1 cellular context compared by ENCODE assay signal in genomic region chr2:218398437-218399390, GRCh38.
TF ChIP-seq lines count a peak whose summit lies in the region.

No MANE protein-coding gene starts in this region.

TF ChIP-seq in HepG2, 621 proteins besides CTCF, POLR2A, EP300 and RAD21 (continued from another document and continues in another):
- TF ChIP-seq ZNF501 (CRISPR knock-in tag; IDR thresholded peaks at IDR 0.05) (no peak; the same call in 1 of the 2 replicates), SRF (IDR thresholded peaks at IDR 0.05; ENCODE audit: low read depth, low read length) (no peak), ZC3H13 (CRISPR knock-in tag; IDR thresholded peaks at IDR 0.05) (peak; percentile 95), KLF13 (CRISPR knock-in tag; IDR thresholded peaks at IDR 0.05) (no peak), SMAD9 (CRISPR knock-in tag; IDR thresholded peaks at IDR 0.05) (no peak; the same call in 1 of the 2 replicates), MED13 (CRISPR knock-in tag; IDR thresholded peaks at IDR 0.05) (no peak), IRF2 (CRISPR knock-in tag; IDR thresholded peaks at IDR 0.05) (no peak), ZNF441 (CRISPR knock-in tag; IDR thresholded peaks at IDR 0.05; ENCODE audit: borderline replicate concordance) (no peak), ZNF446 (CRISPR knock-in tag; IDR thresholded peaks at IDR 0.05) (no peak), GLMP (CRISPR knock-in tag; IDR thresholded peaks at IDR 0.05; ENCODE audit: borderline replicate concordance) (no peak), ZNF432 (CRISPR knock-in tag; IDR thresholded peaks at IDR 0.05; ENCODE audit: borderline replicate concordance) (no peak; the same call in none of the 2 replicates), ZNF513 (CRISPR knock-in tag; conservative IDR thresholded peaks at IDR 0.05) (no peak), ZNF562 (CRISPR knock-in tag; IDR thresholded peaks at IDR 0.05; ENCODE audit: borderline replicate concordance) (no peak), RBM22 (optimal IDR thresholded peaks at IDR 0.05; ENCODE audit: low read length) (peak; percentile 74), ZNF343 (CRISPR knock-in tag; IDR thresholded peaks at IDR 0.05) (no peak), ZNF589 (CRISPR knock-in tag; conservative IDR thresholded peaks at IDR 0.05) (peak; percentile 14; the same call in 1 of the 2 replicates), PHF21A (CRISPR knock-in tag; IDR thresholded peaks at IDR 0.05) (no peak; the same call in 1 of the 2 replicates), SAP130 (CRISPR knock-in tag; IDR thresholded peaks at IDR 0.05; ENCODE audit: low read depth) (0 out of 2 replicates have a peak, but pooled peaks have one; percentile 11), SNRNP70 (IDR thresholded peaks at IDR 0.05; ENCODE audit: low read depth, low read length) (no peak), KDM3A (CRISPR knock-in tag; IDR thresholded peaks at IDR 0.05; ENCODE audit: low read depth) (peak; percentile 23; the same call in 1 of the 2 replicates), ZNF564 (CRISPR knock-in tag; IDR thresholded peaks at IDR 0.05) (peak; percentile 38), MTA3 (CRISPR knock-in tag; IDR thresholded peaks at IDR 0.05) (no peak), ZFP82 (CRISPR knock-in tag; IDR thresholded peaks at IDR 0.05; ENCODE audit: borderline replicate concordance) (peak; percentile 98), ZNF160 (CRISPR knock-in tag; IDR thresholded peaks at IDR 0.05) (no peak; the same call in 1 of the 2 replicates), NR2F2 (IDR thresholded peaks at IDR 0.05; ENCODE audit: borderline replicate concordance, low read depth) (no peak), ZSCAN29 (CRISPR knock-in tag; conservative IDR thresholded peaks at IDR 0.05) (no peak), MATR3 (CRISPR knock-in tag; IDR thresholded peaks at IDR 0.05) (no peak), ZNF839 (CRISPR knock-in tag; IDR thresholded peaks at IDR 0.05; ENCODE audit: borderline replicate concordance) (no peak), YEATS2 (CRISPR knock-in tag; IDR thresholded peaks at IDR 0.05; ENCODE audit: borderline replicate concordance) (no peak), SRSF9 (IDR thresholded peaks at IDR 0.05; ENCODE audit: borderline replicate concordance, insufficient read depth, low read depth, low read length, poor library complexity, severe bottlenecking) (no peak), PCBP2 (optimal IDR thresholded peaks at IDR 0.05; ENCODE audit: low read depth, low read length, poor library complexity, severe bottlenecking) (no peak), PITX1 (CRISPR knock-in tag; IDR thresholded peaks at IDR 0.05) (peak; percentile 51; the same call in 1 of the 2 replicates), SKI (IDR thresholded peaks at IDR 0.05; ENCODE audit: partially characterized antibody) (peak; percentile 4), ZMYM4 (CRISPR knock-in tag; IDR thresholded peaks at IDR 0.05) (peak; percentile 33), ZNF761 (CRISPR knock-in tag; conservative IDR thresholded peaks at IDR 0.05) (0 out of 2 replicates have a peak, but pooled peaks have one; percentile 8), CHD2 (IDR thresholded peaks at IDR 0.05; ENCODE audit: low read depth, low read length) (no peak), ARHGAP35 (CRISPR knock-in tag; IDR thresholded peaks at IDR 0.05; ENCODE audit: borderline replicate concordance) (peak; percentile 60; the same call in 1 of the 2 replicates), FOXA3 (CRISPR knock-in tag; IDR thresholded peaks at IDR 0.05) (no peak), MYC (CRISPR knock-in tag; IDR thresholded peaks at IDR 0.05; ENCODE audit: borderline replicate concordance) (no peak; the same call in 1 of the 2 replicates), ZBTB21 (CRISPR knock-in tag; IDR thresholded peaks at IDR 0.05) (no peak), ZNF17 (CRISPR knock-in tag; IDR thresholded peaks at IDR 0.05) (0 out of 2 replicates have a peak, but pooled peaks have one; percentile 36), FUBP1 (CRISPR knock-in tag; IDR thresholded peaks at IDR 0.05; ENCODE audit: borderline replicate concordance) (no peak), CREBL2 (CRISPR knock-in tag; IDR thresholded peaks at IDR 0.05; ENCODE audit: borderline replicate concordance) (no peak), ZFAT (CRISPR knock-in tag; conservative IDR thresholded peaks at IDR 0.05) (no peak; the same call in 1 of the 2 replicates), CBX2 (IDR thresholded peaks at IDR 0.05; ENCODE audit: low read depth, low read length) (no peak), CBX2 (CRISPR knock-in tag; IDR thresholded peaks at IDR 0.05; ENCODE audit: low read depth) (no peak), ZNF550 (CRISPR knock-in tag; IDR thresholded peaks at IDR 0.05; ENCODE audit: borderline replicate concordance) (no peak), GZF1 (CRISPR knock-in tag; IDR thresholded peaks at IDR 0.05) (no peak), HNRNPH1 (optimal IDR thresholded peaks at IDR 0.05; ENCODE audit: low read depth, low read length) (no peak), ZNF710 (CRISPR knock-in tag; IDR thresholded peaks at IDR 0.05; ENCODE audit: borderline replicate concordance) (peak; percentile 4; the same call in 1 of the 2 replicates), BRD4 (CRISPR knock-in tag; IDR thresholded peaks at IDR 0.05) (no peak; the same call in 1 of the 2 replicates), KAT2B (IDR thresholded peaks at IDR 0.05; ENCODE audit: borderline replicate concordance, low read depth, low read length) (no peak)
- TF ChIP-seq, protein P1, sequence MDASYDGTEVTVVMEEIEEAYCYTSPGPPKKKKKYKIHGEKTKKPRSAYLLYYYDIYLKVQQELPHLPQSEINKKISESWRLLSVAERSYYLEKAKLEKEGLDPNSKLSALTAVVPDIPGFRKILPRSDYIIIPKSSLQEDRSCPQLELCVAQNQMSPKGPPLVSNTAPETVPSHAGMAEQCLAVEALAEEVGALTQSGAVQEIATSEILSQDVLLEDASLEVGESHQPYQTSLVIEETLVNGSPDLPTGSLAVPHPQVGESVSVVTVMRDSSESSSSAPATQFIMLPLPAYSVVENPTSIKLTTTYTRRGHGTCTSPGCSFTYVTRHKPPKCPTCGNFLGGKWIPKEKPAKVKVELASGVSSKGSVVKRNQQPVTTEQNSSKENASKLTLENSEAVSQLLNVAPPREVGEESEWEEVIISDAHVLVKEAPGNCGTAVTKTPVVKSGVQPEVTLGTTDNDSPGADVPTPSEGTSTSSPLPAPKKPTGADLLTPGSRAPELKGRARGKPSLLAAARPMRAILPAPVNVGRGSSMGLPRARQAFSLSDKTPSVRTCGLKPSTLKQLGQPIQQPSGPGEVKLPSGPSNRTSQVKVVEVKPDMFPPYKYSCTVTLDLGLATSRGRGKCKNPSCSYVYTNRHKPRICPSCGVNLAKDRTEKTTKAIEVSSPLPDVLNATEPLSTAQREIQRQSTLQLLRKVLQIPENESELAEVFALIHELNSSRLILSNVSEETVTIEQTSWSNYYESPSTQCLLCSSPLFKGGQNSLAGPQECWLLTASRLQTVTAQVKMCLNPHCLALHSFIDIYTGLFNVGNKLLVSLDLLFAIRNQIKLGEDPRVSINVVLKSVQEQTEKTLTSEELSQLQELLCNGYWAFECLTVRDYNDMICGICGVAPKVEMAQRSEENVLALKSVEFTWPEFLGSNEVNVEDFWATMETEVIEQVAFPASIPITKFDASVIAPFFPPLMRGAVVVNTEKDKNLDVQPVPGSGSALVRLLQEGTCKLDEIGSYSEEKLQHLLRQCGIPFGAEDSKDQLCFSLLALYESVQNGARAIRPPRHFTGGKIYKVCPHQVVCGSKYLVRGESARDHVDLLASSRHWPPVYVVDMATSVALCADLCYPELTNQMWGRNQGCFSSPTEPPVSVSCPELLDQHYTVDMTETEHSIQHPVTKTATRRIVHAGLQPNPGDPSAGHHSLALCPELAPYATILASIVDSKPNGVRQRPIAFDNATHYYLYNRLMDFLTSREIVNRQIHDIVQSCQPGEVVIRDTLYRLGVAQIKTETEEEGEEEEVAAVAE (CRISPR knock-in tag; IDR thresholded peaks at IDR 0.05; ENCODE audit: borderline replicate concordance), result no peak
- TF ChIP-seq, protein P2, sequence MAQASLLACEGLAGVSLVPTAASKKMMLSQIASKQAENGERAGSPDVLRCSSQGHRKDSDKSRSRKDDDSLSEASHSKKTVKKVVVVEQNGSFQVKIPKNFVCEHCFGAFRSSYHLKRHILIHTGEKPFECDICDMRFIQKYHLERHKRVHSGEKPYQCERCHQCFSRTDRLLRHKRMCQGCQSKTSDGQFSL (CRISPR knock-in tag; IDR thresholded peaks at IDR 0.05), result no peak; the same call in 1 of the 2 replicates
- TF ChIP-seq, protein P3, sequence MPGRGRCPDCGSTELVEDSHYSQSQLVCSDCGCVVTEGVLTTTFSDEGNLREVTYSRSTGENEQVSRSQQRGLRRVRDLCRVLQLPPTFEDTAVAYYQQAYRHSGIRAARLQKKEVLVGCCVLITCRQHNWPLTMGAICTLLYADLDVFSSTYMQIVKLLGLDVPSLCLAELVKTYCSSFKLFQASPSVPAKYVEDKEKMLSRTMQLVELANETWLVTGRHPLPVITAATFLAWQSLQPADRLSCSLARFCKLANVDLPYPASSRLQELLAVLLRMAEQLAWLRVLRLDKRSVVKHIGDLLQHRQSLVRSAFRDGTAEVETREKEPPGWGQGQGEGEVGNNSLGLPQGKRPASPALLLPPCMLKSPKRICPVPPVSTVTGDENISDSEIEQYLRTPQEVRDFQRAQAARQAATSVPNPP (CRISPR knock-in tag; IDR thresholded peaks at IDR 0.05), result no peak
- TF ChIP-seq, protein P4, sequence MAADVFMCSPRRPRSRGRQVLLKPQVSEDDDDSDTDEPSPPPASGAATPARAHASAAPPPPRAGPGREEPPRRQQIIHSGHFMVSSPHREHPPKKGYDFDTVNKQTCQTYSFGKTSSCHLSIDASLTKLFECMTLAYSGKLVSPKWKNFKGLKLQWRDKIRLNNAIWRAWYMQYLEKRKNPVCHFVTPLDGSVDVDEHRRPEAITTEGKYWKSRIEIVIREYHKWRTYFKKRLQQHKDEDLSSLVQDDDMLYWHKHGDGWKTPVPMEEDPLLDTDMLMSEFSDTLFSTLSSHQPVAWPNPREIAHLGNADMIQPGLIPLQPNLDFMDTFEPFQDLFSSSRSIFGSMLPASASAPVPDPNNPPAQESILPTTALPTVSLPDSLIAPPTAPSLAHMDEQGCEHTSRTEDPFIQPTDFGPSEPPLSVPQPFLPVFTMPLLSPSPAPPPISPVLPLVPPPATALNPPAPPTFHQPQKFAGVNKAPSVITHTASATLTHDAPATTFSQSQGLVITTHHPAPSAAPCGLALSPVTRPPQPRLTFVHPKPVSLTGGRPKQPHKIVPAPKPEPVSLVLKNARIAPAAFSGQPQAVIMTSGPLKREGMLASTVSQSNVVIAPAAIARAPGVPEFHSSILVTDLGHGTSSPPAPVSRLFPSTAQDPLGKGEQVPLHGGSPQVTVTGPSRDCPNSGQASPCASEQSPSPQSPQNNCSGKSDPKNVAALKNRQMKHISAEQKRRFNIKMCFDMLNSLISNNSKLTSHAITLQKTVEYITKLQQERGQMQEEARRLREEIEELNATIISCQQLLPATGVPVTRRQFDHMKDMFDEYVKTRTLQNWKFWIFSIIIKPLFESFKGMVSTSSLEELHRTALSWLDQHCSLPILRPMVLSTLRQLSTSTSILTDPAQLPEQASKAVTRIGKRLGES (CRISPR knock-in tag; IDR thresholded peaks at IDR 0.05; ENCODE audit: borderline replicate concordance), result no peak; the same call in 1 of the 2 replicates
